ENCODE assay signal across 11 cellular contexts in the genomic region with DNA sequence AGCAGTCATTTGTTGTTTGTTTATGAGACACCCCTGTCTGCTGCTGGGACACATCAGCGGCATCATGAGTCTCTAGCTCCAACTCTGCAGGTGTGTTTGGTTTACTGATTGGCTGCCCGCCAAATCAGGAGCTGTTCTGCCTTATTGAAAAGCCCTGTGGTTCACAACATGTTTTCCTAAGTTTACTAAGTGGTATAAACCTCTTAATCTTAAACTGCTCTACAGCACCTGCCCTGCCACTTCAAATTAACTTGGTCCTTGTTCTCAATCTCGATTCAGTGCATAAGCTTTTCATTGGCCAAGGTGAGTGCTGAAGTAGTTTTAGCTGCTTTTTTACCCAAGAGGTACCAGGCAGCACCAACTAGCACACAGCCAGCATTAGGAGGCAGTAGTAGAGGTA.
DNase-seq lines count a peak whose midpoint lies in the region; ATAC-seq and TF ChIP-seq lines count a peak whose summit lies in the region.
"Had no signal": no experiment of that assay in that cellular context is flagged by ENCODE, and none has a peak within 500 bp of the region (broad histone marks: within the 10 kb centered on the region; RNA-seq: fewer than 3 reads in every experiment).

No MANE protein-coding gene starts in this region.

- no peaks in the 10 kb centered on the region for H3K4me1 Mint-ChIP-seq in activated T-cell treated with anti-CD3 and anti-CD28 coated beads, Interleukin-2, amount 50 U/mL, for 72 hours (ENCODE audit: low read depth)

- ATAC-seq in activated T-cell treated with anti-CD3 and anti-CD28 coated beads, Interleukin-2, amount 50 U/mL, for 72 hours (replicated peaks in 1 of 2) = peak; percentile 24 to 33
- ATAC-seq in HG02840 (IDR thresholded peaks at IDR 0.05; ENCODE audit: low FRiP score, unreplicated experiment) (no peak), SK-N-SH treated with all-trans-retinoic acid at 6 μM for 48 hours (no peak)

- no peak overlapping the region for H3K4me3 Mint-ChIP-seq in activated T-cell treated with anti-CD3 and anti-CD28 coated beads, Interleukin-2, amount 50 U/mL, for 72 hours
- H3K4me3 Mint-ChIP-seq: HFFc6 had no signal

- no peaks in the 10 kb centered on the region for H3K36me3 Mint-ChIP-seq in activated T-cell treated with anti-CD3 and anti-CD28 coated beads, Interleukin-2, amount 50 U/mL, for 72 hours (ENCODE audit: insufficient read depth in 2 of 2)

- H3K27ac Mint-ChIP-seq in activated T-cell treated with anti-CD3 and anti-CD28 coated beads, Interleukin-2, amount 50 U/mL, for 72 hours = no peak overlapping the region
- H3K27ac Mint-ChIP-seq: HFFc6 had no signal

- H3K9me3 Mint-ChIP-seq in activated T-cell treated with anti-CD3 and anti-CD28 coated beads, Interleukin-2, amount 50 U/mL, for 72 hours = no peaks in the 10 kb centered on the region

- no peaks in the 10 kb centered on the region for H3K27me3 Mint-ChIP-seq in activated T-cell treated with anti-CD3 and anti-CD28 coated beads, Interleukin-2, amount 50 U/mL, for 72 hours (ENCODE audit: low read depth)

- no peak for DNase-seq in activated T-cell treated with anti-CD3 and anti-CD28 coated beads, Interleukin-2, amount 50 U/mL, for 72 hours
- DNase-seq in activated T-cell treated with anti-CD3 and anti-CD28 coated beads for 4 hours (no peak), NCI-H526 treated with DMSO at 0.1 percent for 48 hours (lab: John Stamatoyannopoulos, UW) (peak; percentile 49), glomerular visceral epithelial cell (ENCODE audit: extremely low spot score) (peak; percentile 39), AML-193 (lab: John Stamatoyannopoulos, UW) (no peak), putamen (ENCODE audit: low spot score) (no peak)
- DNase-seq: GF-D8; HFFc6; stimulated activated CD4-positive, alpha-beta T cell treated with anti-CD3 and anti-CD28 coated beads, Interleukin-1b, Interleukin-23, amount 100 ng/mL, for 48 hours had no signal

TF ChIP-seq in SK-N-SH treated with all-trans-retinoic acid at 6 μM for 48 hours, 23 proteins besides CTCF, POLR2A, EP300 and RAD21:
- TF ChIP-seq PPARA (CRISPR knock-in tag; IDR thresholded peaks at IDR 0.05; ENCODE audit: borderline replicate concordance) (no peak), TOX (CRISPR knock-in tag; IDR thresholded peaks at IDR 0.05; ENCODE audit: borderline replicate concordance) (no peak), ZNF565 (CRISPR knock-in tag; conservative IDR thresholded peaks at IDR 0.05; ENCODE audit: low read depth) (no peak), BACH2 (CRISPR knock-in tag; IDR thresholded peaks at IDR 0.05; ENCODE audit: borderline replicate concordance) (no peak), CREB5 (CRISPR knock-in tag; IDR thresholded peaks at IDR 0.05; ENCODE audit: low read depth) (no peak), ZFP30 (CRISPR knock-in tag; IDR thresholded peaks at IDR 0.05) (no peak), TCF4 (CRISPR knock-in tag; IDR thresholded peaks at IDR 0.05; ENCODE audit: borderline replicate concordance) (no peak; the same call in 1 of the 2 replicates), RARB (CRISPR knock-in tag; IDR thresholded peaks at IDR 0.05) (no peak), ESRRG (CRISPR knock-in tag; IDR thresholded peaks at IDR 0.05) (no peak), ZNF70 (CRISPR knock-in tag; IDR thresholded peaks at IDR 0.05) (no peak), ZC3H10 (CRISPR knock-in tag; IDR thresholded peaks at IDR 0.05) (no peak), SNAI2 (CRISPR knock-in tag; IDR thresholded peaks at IDR 0.05) (no peak), ZNF8 (CRISPR knock-in tag; IDR thresholded peaks at IDR 0.05) (no peak), ARNTL (CRISPR knock-in tag; IDR thresholded peaks at IDR 0.05; ENCODE audit: borderline replicate concordance, low read depth) (no peak)

Comparison
In these comparisons a context has a peak if more than half of its experiments do, and no peak if none do; other contexts are left out.
1. ATAC-seq: peak in activated T-cell treated with anti-CD3 and anti-CD28 coated beads, Interleukin-2, amount 50 U/mL, for 72 hours (2 of 2); none in HG02840 (single experiment) and SK-N-SH treated with all-trans-retinoic acid at 6 μM for 48 hours (single experiment).
2. DNase-seq: peak in NCI-H526 treated with DMSO at 0.1 percent for 48 hours (single experiment) and glomerular visceral epithelial cell (single experiment); none in activated T-cell treated with anti-CD3 and anti-CD28 coated beads, Interleukin-2, amount 50 U/mL, for 72 hours (0 of 2), activated T-cell treated with anti-CD3 and anti-CD28 coated beads for 4 hours (single experiment), AML-193 (0 of 2) and putamen (single experiment).